Comparison of ENCODE assay signal across 26 cellular contexts in the genomic region with DNA sequence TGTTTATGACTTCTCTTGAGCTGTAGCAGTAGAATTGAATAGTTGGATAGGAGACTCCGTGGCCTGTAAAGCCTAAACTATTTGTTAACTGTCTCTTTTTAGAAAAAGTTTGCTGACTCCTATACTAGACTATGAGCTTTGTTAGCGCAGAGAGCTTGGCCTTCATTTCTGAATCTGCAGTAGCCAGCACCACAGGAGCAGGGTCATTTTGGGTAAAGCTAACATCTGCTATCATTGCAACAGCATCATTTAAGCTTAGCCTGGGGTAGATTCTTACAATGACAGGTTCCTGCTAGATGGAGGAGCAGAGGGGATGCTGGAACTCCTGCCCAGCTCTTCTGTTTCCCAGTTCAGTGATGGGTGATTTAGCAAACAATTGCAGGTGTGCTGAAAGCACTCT.
"Had no signal": no experiment of that assay in that cellular context is flagged by ENCODE, and none has a peak within 500 bp of the region (broad histone marks: within the 10 kb centered on the region; RNA-seq: fewer than 3 reads in every experiment).

No MANE protein-coding gene starts in this region.

- H3K9me3 Mint-ChIP-seq: brain; mesothelial cell of epicardium; neural progenitor cell; T-helper 2 cell treated with Interferon-gamma antibody and Interleukin-4, amounts not matched to agents 5 μg/mL and 100 μg/mL, for 36 hours had no signal

- DNase-seq: activated CD4-positive, alpha-beta T cell treated with anti-CD3 and anti-CD28 coated beads for 4 hours; activated CD4-positive, alpha-beta T cell treated with anti-CD3 and anti-CD28 coated beads, Interleukin-2, amount 50 U/mL, for 4 hours; activated naive CD4-positive, alpha-beta T cell; activated T-cell treated with anti-CD3 and anti-CD28 coated beads for 4 hours; activated T-cell treated with anti-CD3 and anti-CD28 coated beads, Interleukin-2, amount 50 U/mL, for 72 hours; aorta; cerebellar nuclear complex; colonic mucosa; effector CD8-positive, alpha-beta T cell; gastrocnemius medialis; glutamatergic neuron; left cardiac atrium; naive thymus-derived CD4-positive, alpha-beta T cell; occipital lobe; spleen; stimulated activated CD4-positive, alpha-beta T cell treated with anti-CD3 and anti-CD28 coated beads, Interleukin-2, amount 100 ng/mL, for 48 hours; stimulated activated naive CD4-positive, alpha-beta T cell treated with Interleukin-2 at 50 U/mL for 16 hours had no signal

- ATAC-seq: activated T-cell treated with anti-CD3 and anti-CD28 coated beads, Interleukin-2, amount 50 U/mL, for 72 hours; gastrocnemius medialis; left cardiac atrium; naive thymus-derived CD4-positive, alpha-beta T cell had no signal

- H3K36me3 Mint-ChIP-seq: activated naive CD8-positive, alpha-beta T cell; brain; mesothelial cell of epicardium; naive thymus-derived CD4-positive, alpha-beta T cell; neural progenitor cell had no signal

- H3K4me3 ChIP-seq: cardiac muscle cell, colonic mucosa, gastrocnemius medialis, neural progenitor cell, right atrium auricular region, spleen, tibial nerve had no signal

- H3K27ac ChIP-seq: cardiac muscle cell, colonic mucosa, epithelial cell of prostate, gastrocnemius medialis, neural progenitor cell, right atrium auricular region, spleen, tibial nerve had no signal

- H3K27ac Mint-ChIP-seq: activated naive CD8-positive, alpha-beta T cell; activated T-cell treated with anti-CD3 and anti-CD28 coated beads, Interleukin-2, amount 50 U/mL, for 72 hours; brain; mesothelial cell of epicardium; naive thymus-derived CD4-positive, alpha-beta T cell; neural progenitor cell; T-helper 2 cell treated with Interferon-gamma antibody and Interleukin-4, amounts not matched to agents 5 μg/mL and 100 μg/mL, for 36 hours had no signal

- H3K27me3 ChIP-seq: cardiac muscle cell, colonic mucosa, gastrocnemius medialis, neural progenitor cell, right atrium auricular region, spleen, tibial nerve had no signal

- H3K9ac ChIP-seq: neural progenitor cell had no signal

- H3K9me3 ChIP-seq: colonic mucosa, gastrocnemius medialis, right atrium auricular region, spleen, tibial nerve had no signal

- H2AFZ ChIP-seq: neural progenitor cell had no signal

- H3K36me3 ChIP-seq: cardiac muscle cell, colonic mucosa, gastrocnemius medialis, neural progenitor cell, right atrium auricular region, spleen, tibial nerve had no signal

- H3K4me1 ChIP-seq: colonic mucosa, gastrocnemius medialis, right atrium auricular region, spleen had no signal

- H3K4me3 Mint-ChIP-seq: activated naive CD8-positive, alpha-beta T cell; activated T-cell treated with anti-CD3 and anti-CD28 coated beads, Interleukin-2, amount 50 U/mL, for 72 hours; brain; mesothelial cell of epicardium; neural progenitor cell; T-helper 2 cell treated with Interferon-gamma antibody and Interleukin-4, amounts not matched to agents 5 μg/mL and 100 μg/mL, for 36 hours had no signal
